In genomic region chr9:79829566-79830347, GRCh38 we compare ENCODE assay signal across 26 cellular contexts.
"Had no signal": no experiment of that assay in that cellular context is flagged by ENCODE, and none has a peak within 500 bp of the region (broad histone marks: within the 10 kb centered on the region; RNA-seq: fewer than 3 reads in every experiment).

No MANE protein-coding gene starts in this region.

- H3K36me3 ChIP-seq: left ventricle myocardium inferior, neutrophil, right atrium auricular region, thyroid gland, upper lobe of right lung had no signal

- H3K9me3 Mint-ChIP-seq: activated T-helper 2 cell treated with anti-CD3 and anti-CD28 coated beads, Interferon-gamma antibody, Interleukin-2, Interleukin-4, amounts not matched to agents 10 μg/mL and 5 μg/mL and 100 μg/mL, durations not matched to agents 14 hours and 24 hours and 36 hours had no signal

- H3K27ac Mint-ChIP-seq: activated CD4-positive, alpha-beta T cell treated with anti-CD3 and anti-CD28 coated beads for 36 hours; activated CD8-positive, alpha-beta memory T cell treated with anti-CD3 and anti-CD28 coated beads, Interleukin-2, amount 10 ng/mL, durations not matched to agents 7 days and 5 days; activated CD8-positive, alpha-beta T cell treated with anti-CD3 and anti-CD28 coated beads, Interleukin-2, amount 10 ng/mL, durations not matched to agents 7 days and 5 days; activated naive CD4-positive, alpha-beta T cell treated with anti-CD3 and anti-CD28 coated beads, Interleukin-2, amount 50 U/mL, for 72 hours; activated T-helper 2 cell treated with anti-CD3 and anti-CD28 coated beads, Interferon-gamma antibody, Interleukin-2, Interleukin-4, amounts not matched to agents 10 μg/mL and 5 μg/mL and 100 μg/mL, durations not matched to agents 14 hours and 24 hours and 36 hours; nephron had no signal

- H3K4me1 Mint-ChIP-seq: activated CD4-positive, alpha-beta T cell treated with anti-CD3 and anti-CD28 coated beads for 36 hours; nephron had no signal

- H3K27me3 ChIP-seq: body of pancreas, neutrophil, right atrium auricular region, thyroid gland, upper lobe of right lung had no signal

- H3K79me2 ChIP-seq: parathyroid adenoma had no signal

- H3K27me3 Mint-ChIP-seq: activated CD4-positive, alpha-beta T cell treated with anti-CD3 and anti-CD28 coated beads for 36 hours; activated CD8-positive, alpha-beta memory T cell treated with anti-CD3 and anti-CD28 coated beads, Interleukin-2, amount 10 ng/mL, durations not matched to agents 7 days and 5 days had no signal

- H3K36me3 Mint-ChIP-seq: activated CD8-positive, alpha-beta memory T cell treated with anti-CD3 and anti-CD28 coated beads, Interleukin-2, amount 10 ng/mL, durations not matched to agents 7 days and 5 days; activated naive CD4-positive, alpha-beta T cell treated with anti-CD3 and anti-CD28 coated beads, Interleukin-2, amount 50 U/mL, for 72 hours had no signal

- H3K4me3 ChIP-seq: body of pancreas, left ventricle myocardium inferior, lung, mucosa of descending colon, right atrium auricular region, thyroid gland, upper lobe of right lung had no signal

- H2AFZ ChIP-seq: parathyroid adenoma had no signal

- ATAC-seq: activated CD4-positive, alpha-beta T cell treated with anti-CD3 and anti-CD28 coated beads for 36 hours; activated CD8-positive, alpha-beta memory T cell treated with anti-CD3 and anti-CD28 coated beads, Interleukin-2, amount 10 ng/mL, durations not matched to agents 7 days and 5 days; activated CD8-positive, alpha-beta T cell treated with anti-CD3 and anti-CD28 coated beads, Interleukin-2, amount 10 ng/mL, durations not matched to agents 7 days and 5 days; activated naive CD4-positive, alpha-beta T cell treated with anti-CD3 and anti-CD28 coated beads, Interleukin-2, amount 50 U/mL, for 72 hours; body of pancreas; mucosa of descending colon; upper lobe of right lung had no signal

- DNase-seq: activated CD4-positive, alpha-beta T cell treated with anti-CD3 and anti-CD28 coated beads for 36 hours; activated CD4-positive, CD25-positive, alpha-beta regulatory T cell; activated CD8-positive, alpha-beta memory T cell treated with anti-CD3 and anti-CD28 coated beads, Interleukin-2, amount 10 ng/mL, durations not matched to agents 7 days and 5 days; activated CD8-positive, alpha-beta T cell treated with anti-CD3 and anti-CD28 coated beads, Interleukin-2, amount 10 ng/mL, durations not matched to agents 7 days and 5 days; activated naive CD4-positive, alpha-beta T cell; activated T-cell treated with anti-CD3 and anti-CD28 coated beads, Interleukin-2, amount 50 U/mL, for 48 hours; aorta; body of pancreas; cerebellar nuclear complex; cortex of kidney; islet precursor cell; left ventricle myocardium inferior; mesendoderm; mucosa of descending colon; stimulated activated CD4-positive, alpha-beta T cell treated with anti-CD3 and anti-CD28 coated beads, Interleukin-15, amount 100 ng/mL, for 24 hours; stimulated activated CD4-positive, alpha-beta T cell treated with anti-CD3 and anti-CD28 coated beads, Interleukin-2, amount 100 ng/mL, for 24 hours; stimulated activated naive CD4-positive, alpha-beta T cell treated with Interleukin-2 at 50 U/mL for 16 hours; thyroid gland; upper lobe of right lung had no signal

- H3K4me3 Mint-ChIP-seq: activated CD4-positive, alpha-beta T cell treated with anti-CD3 and anti-CD28 coated beads for 36 hours; activated CD8-positive, alpha-beta memory T cell treated with anti-CD3 and anti-CD28 coated beads, Interleukin-2, amount 10 ng/mL, durations not matched to agents 7 days and 5 days; activated CD8-positive, alpha-beta T cell treated with anti-CD3 and anti-CD28 coated beads, Interleukin-2, amount 10 ng/mL, durations not matched to agents 7 days and 5 days; nephron had no signal

- H3K9me3 ChIP-seq: body of pancreas, left ventricle myocardium inferior, mucosa of descending colon, neutrophil, right atrium auricular region, thyroid gland, upper lobe of right lung had no signal

- H3K27ac ChIP-seq: body of pancreas, left ventricle myocardium inferior, neutrophil, parathyroid adenoma, right atrium auricular region, thyroid gland, upper lobe of right lung had no signal

- H3K4me1 ChIP-seq: body of pancreas, left ventricle myocardium inferior, parathyroid adenoma, right atrium auricular region, thyroid gland, upper lobe of right lung had no signal
